1 cellular context compared by ENCODE assay signal in genomic region chr16:82748026-82748425, GRCh38.
TF ChIP-seq lines count a peak whose summit lies in the region.

No MANE protein-coding gene starts in this region.

TF ChIP-seq in liver, 16 proteins besides CTCF, POLR2A, EP300 and RAD21 (continued from another document):
- TF ChIP-seq JUND (IDR thresholded peaks at IDR 0.05) (no peak), GABPA (IDR thresholded peaks at IDR 0.05 in 1 of 2, conservative IDR thresholded peaks at IDR 0.05 in 1 of 2) (no peak), ATF3 (IDR thresholded peaks at IDR 0.05) (no peak), MAX (IDR thresholded peaks at IDR 0.05) (no peak), HNF4G (IDR thresholded peaks at IDR 0.05) (no peak), HNF4A (conservative IDR thresholded peaks at IDR 0.05) (no peak), ZBTB33 (IDR thresholded peaks at IDR 0.05) (no peak), FOXA1 (IDR thresholded peaks at IDR 0.05) (no peak), SP1 (IDR thresholded peaks at IDR 0.05) (no peak), FOXA2 (IDR thresholded peaks at IDR 0.05) (no peak), TAF1 (conservative IDR thresholded peaks at IDR 0.05) (no peak), YY1 (IDR thresholded peaks at IDR 0.05) (no peak)
